Comparison of ENCODE assay signal across 16 cellular contexts in the genomic region with DNA sequence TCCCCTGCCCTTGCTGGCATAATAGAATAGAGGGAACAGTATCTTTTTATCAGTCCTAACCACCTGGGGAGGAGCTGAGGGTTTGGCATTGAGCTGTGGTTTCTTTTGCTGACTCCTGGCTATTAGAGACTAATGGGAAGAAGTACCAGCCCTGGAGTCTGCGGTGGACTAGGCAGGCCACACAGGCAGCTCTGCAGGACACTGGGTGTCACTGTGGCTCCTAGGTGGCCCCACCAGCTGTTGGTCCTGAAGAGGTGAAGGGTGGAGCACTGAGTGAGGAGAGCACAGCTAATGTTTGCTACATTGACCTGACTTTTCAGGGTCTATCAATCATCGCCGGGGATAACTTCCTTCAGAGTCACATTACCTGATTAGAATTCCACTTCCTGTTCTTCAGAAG. TPM values are rescaled to one million over a fixed set of nuclear protein-coding genes. Genes with fewer than 3 reads are reported as not detected.
A peak's percentile ranks its signal among the peaks of the same experiment; 100 is the strongest.
DNase-seq lines count a peak whose midpoint lies in the region; ATAC-seq, FAIRE-seq and TF ChIP-seq lines count a peak whose summit lies in the region.
"Had no signal": no experiment of that assay in that cellular context is flagged by ENCODE, and none has a peak within 500 bp of the region (broad histone marks: within the 10 kb centered on the region; RNA-seq: fewer than 3 reads in every experiment).

No MANE protein-coding gene starts in this region.

- H3K36me3 ChIP-seq in kidney (ENCODE audit: control insufficient read depth in 1 of 2, insufficient read depth in 2 of 2, low read length in 2 of 2): no peaks in the 10 kb centered on the region
- H3K36me3 ChIP-seq in psoas muscle (ENCODE audit: insufficient read depth in 1 of 2, low read depth in 1 of 2): no peaks in the 10 kb centered on the region
- H3K36me3 ChIP-seq: BLaER1 had no signal

- H3K9ac ChIP-seq in kidney (ENCODE audit: low read length in 2 of 2): no peak overlapping the region
- H3K9ac ChIP-seq: BLaER1 had no signal

- 45 to 66% (median 63%) methylated on average over 3 of the region's 3 CpGs for WGBS in psoas muscle, 3 donors

- DNase-seq in DMS53 (lab: John Stamatoyannopoulos, UW) (peak; percentile 28), DMS53 treated with DMSO at 0.1 percent for 48 hours (lab: John Stamatoyannopoulos, UW; ENCODE audit: unreplicated experiment) (no peak), SW480 (ENCODE audit: low spot score) (peak; percentile 33), kidney (no peak), psoas muscle (no peak), cardiac septum (ENCODE audit: low spot score) (no peak), Right ventricle myocardium inferior (ENCODE audit: missing footprints) (no peak)
- DNase-seq in activated T-cell treated with anti-CD3 and anti-CD28 coated beads, Interleukin-2, amount 50 U/mL, for 1 hour: no peak
- DNase-seq: CD8-positive, alpha-beta memory T cell; NCI-H1048; NCI-H2227 treated with DMSO at 0.1 percent for 48 hours; NCI-H524 treated with DMSO at 0.1 percent for 48 hours had no signal

- H3K4me1 ChIP-seq in kidney (ENCODE audit: control insufficient read depth in 1 of 2, insufficient read depth in 1 of 2, low read depth in 1 of 2, low read length in 2 of 2) (no peaks in the 10 kb centered on the region), psoas muscle (no peaks in the 10 kb centered on the region)
- H3K4me1 ChIP-seq: BLaER1 had no signal

- peak; percentile 6 for TF ChIP-seq CTCF in kidney (IDR thresholded peaks at IDR 0.05; ENCODE audit: borderline replicate concordance, extremely low read depth, insufficient read depth)
- TF ChIP-seq CTCF in psoas muscle (IDR thresholded peaks at IDR 0.05): no peak

- H3K27me3 ChIP-seq in psoas muscle (ENCODE audit: insufficient read depth in 3 of 3, low read length in 2 of 3): peaks cover 0 to 18% (median 0%) of the 10 kb centered on the region in 3 donors

- H3K27ac ChIP-seq in kidney (ENCODE audit: low read depth in 2 of 2, low read length in 2 of 2) (no peak overlapping the region), psoas muscle (no peak overlapping the region)
- H3K27ac ChIP-seq: 22Rv1, BLaER1 had no signal

- no peaks in the 10 kb centered on the region for H3K9me3 ChIP-seq in kidney (ENCODE audit: control insufficient read depth in 1 of 2, low read length in 2 of 2)
- H3K9me3 ChIP-seq in psoas muscle: no peaks in the 10 kb centered on the region

- no peak for FAIRE-seq in kidney (lab: Jason Lieb, UNC)
- FAIRE-seq: H54 had no signal

- intact Hi-C loops in kidney (cut with DNase I): no loop called here
- intact Hi-C loops in psoas muscle (cut with DNase I): loop anchor here in 1 of 2 donors (2.0 kb wide), 1 partner anchor 203 kb away; no protein-coding TSS in a partner anchor
- intact Hi-C loops in cardiac septum (cut with DNase I): no loop called here
- intact Hi-C loops in Right ventricle myocardium inferior (cut with DNase I): no loop called here

- ATAC-seq in psoas muscle (peak in 3 of 4 donors; percentile 50 to 75 (median 58)), Right ventricle myocardium inferior (no peak)

- H3K4me3 ChIP-seq in kidney (ENCODE audit: low read length in 2 of 2): no peak overlapping the region
- no peak overlapping the region for H3K4me3 ChIP-seq in psoas muscle
- H3K4me3 ChIP-seq: BLaER1 had no signal

RNA-seq across cellular contexts. Expression of gene GPC4, which starts 52.8 kb away (rescaled TPM):
- total RNA-seq in kidney (70.3 TPM), psoas muscle (10 to 100 TPM; 12.3 to 22.0 (median 20.3) TPM), cardiac septum (3.6 TPM), Right ventricle myocardium inferior (9.9 TPM)
- polyA plus RNA-seq in kidney (ENCODE audit: insufficient read depth, low read depth, low replicate concordance) (19.5 TPM), psoas muscle (10 to 100 TPM in 1 of 3 donors, 1 to 10 TPM in 2; 7.3 to 10.4 (median 9.3) TPM)
- total RNA-seq: CD8-positive, alpha-beta memory T cell had no signal
- polyA plus RNA-seq: CD8-positive, alpha-beta memory T cell; IgD-negative memory B cell had no signal

Comparison
In these comparisons a context has a peak if more than half of its experiments do, and no peak if none do; other contexts are left out.
1. DNase-seq: peak in DMS53 (single experiment) and SW480 (single experiment); none in DMS53 treated with DMSO at 0.1 percent for 48 hours (single experiment), kidney (single experiment), psoas muscle (0 of 2), activated T-cell treated with anti-CD3 and anti-CD28 coated beads, Interleukin-2, amount 50 U/mL, for 1 hour (single experiment), cardiac septum (single experiment) and Right ventricle myocardium inferior (single experiment).